8 cellular contexts compared by ENCODE assay signal in the genomic region with DNA sequence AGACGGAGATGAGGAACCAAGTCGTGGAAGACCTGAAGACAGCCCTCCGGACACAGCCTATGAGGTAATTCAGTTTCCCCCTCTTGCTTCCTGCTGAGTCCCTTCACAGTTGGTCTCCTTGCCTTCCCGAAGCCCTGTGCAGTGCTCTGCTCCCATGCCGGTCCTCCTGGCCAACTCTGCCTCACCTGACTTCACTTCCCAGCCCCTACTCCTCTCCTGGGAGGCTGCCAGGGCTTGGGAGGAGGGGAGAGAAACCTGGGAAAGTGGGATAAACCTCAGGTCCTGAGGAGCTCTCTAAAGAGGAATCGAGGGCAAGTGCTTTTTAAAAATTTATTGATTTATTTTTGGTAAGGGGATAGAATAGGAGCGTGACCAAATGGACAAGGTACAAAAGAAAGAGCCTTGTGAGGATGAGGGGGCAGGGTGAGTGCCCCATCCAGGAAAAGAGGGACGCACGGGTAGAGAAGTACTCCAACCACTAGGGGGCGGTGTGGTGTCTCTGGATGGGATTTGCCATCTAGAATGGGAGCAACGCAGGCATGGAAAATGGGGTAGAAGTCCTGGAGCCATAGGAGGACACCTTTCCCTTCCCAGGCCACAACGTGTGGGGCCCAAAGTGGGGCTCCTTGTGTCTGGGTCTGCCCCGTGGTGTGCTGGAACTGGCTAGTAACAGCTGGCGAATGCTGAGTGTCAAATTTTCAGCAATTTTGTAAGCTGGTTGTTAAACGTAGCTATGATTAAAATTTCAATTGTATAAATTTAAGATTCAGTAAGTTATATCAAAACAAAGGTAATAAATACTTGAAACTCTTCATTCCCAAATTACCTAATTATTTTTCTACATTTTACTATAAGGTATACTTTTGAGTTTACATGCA.
DNase-seq lines count a peak whose midpoint lies in the region; ATAC-seq and TF ChIP-seq lines count a peak whose summit lies in the region.

No MANE protein-coding gene starts in this region.

- H2BK15ac ChIP-seq in H9 (ENCODE audit: low read depth, low read length) = 0 out of 2 replicates have a peak overlapping the region, but pooled peaks have one; percentile 9

- H3K4ac ChIP-seq in H9 (ENCODE audit: low read depth, low read length) = no peak overlapping the region

- H2AFZ ChIP-seq in H9 (ENCODE audit: low read length) = no peak overlapping the region

- no peaks in the 10 kb centered on the region for H3K79me2 ChIP-seq in H9 (ENCODE audit: insufficient read depth, low read length)

- no peaks in the 10 kb centered on the region for H3K27me3 ChIP-seq in BE2C
- no peaks in the 10 kb centered on the region for H3K27me3 ChIP-seq in H9 (ENCODE audit: insufficient read depth, low read length)

- no peak overlapping the region for H2BK20ac ChIP-seq in H9 (ENCODE audit: low read depth, low read length, poor library complexity, severe bottlenecking)

- H3K4me1 Mint-ChIP-seq in H9 = peaks cover 24 to 40% of the 10 kb centered on the region in 2 experiments
- no peaks in the 10 kb centered on the region for H3K4me1 Mint-ChIP-seq in activated naive CD8-positive, alpha-beta T cell treated with anti-CD3 and anti-CD28 coated beads, Interleukin-2, amount 10 ng/mL, durations not matched to agents 7 days and 5 days

- H4K91ac ChIP-seq in H9 (ENCODE audit: insufficient read length, low read depth, low read length) = no peak overlapping the region

- H2BK120ac ChIP-seq in H9 (ENCODE audit: low read depth, low read length, poor library complexity, severe bottlenecking) = no peak overlapping the region

- H4K5ac ChIP-seq in H9 (ENCODE audit: insufficient read length, low read depth, low read length) = no peak overlapping the region

- H3K4me3 ChIP-seq in BE2C (ENCODE audit: low read depth, low read length) = no peak overlapping the region

- WGBS in H9 (ENCODE audit: extremely low coverage, insufficient read length, low lambda C conversion rate) = no CpG with 5 or more reads among the region's 15 CpGs

- no peak overlapping the region for H3K4me2 ChIP-seq in H9 (ENCODE audit: insufficient read depth, insufficient read length, low read length)

- no peak overlapping the region for H3K4me3 Mint-ChIP-seq in H9
- no peak overlapping the region for H3K4me3 Mint-ChIP-seq in activated naive CD8-positive, alpha-beta T cell treated with anti-CD3 and anti-CD28 coated beads, Interleukin-2, amount 10 ng/mL, durations not matched to agents 7 days and 5 days

- H4K20me1 ChIP-seq in H9 (ENCODE audit: control insufficient read depth, insufficient read depth, insufficient read length) = no peaks in the 10 kb centered on the region

- no peak overlapping the region for H2AK5ac ChIP-seq in H9 (ENCODE audit: insufficient read length, low read length)

- no peak overlapping the region for H2BK12ac ChIP-seq in H9 (ENCODE audit: insufficient read length, low read depth, low read length)

- no peaks in the 10 kb centered on the region for H3K23me2 ChIP-seq in H9 (ENCODE audit: insufficient read length, low read depth, low read length, poor library complexity, severe bottlenecking)

- DNase-seq in BE2C = peak; percentile 88
- DNase-seq in H9 = peak; percentile 83
- peak; percentile 46 for DNase-seq in RPMI7951 (ENCODE audit: low read depth)
- DNase-seq in activated naive CD8-positive, alpha-beta T cell treated with anti-CD3 and anti-CD28 coated beads, Interleukin-2, amount 10 ng/mL, durations not matched to agents 7 days and 5 days = peak; percentile 55
- peak; percentile 76 for DNase-seq in left ventricle myocardium superior
- peak; percentile 92 for DNase-seq in sciatic nerve (ENCODE audit: low spot score)
- no peak for DNase-seq in NCI-H510A (lab: John Stamatoyannopoulos, UW)

- no peak overlapping the region for H3K27ac Mint-ChIP-seq in H9
- no peak overlapping the region for H3K27ac Mint-ChIP-seq in activated naive CD8-positive, alpha-beta T cell treated with anti-CD3 and anti-CD28 coated beads, Interleukin-2, amount 10 ng/mL, durations not matched to agents 7 days and 5 days

- H2BK5ac ChIP-seq in H9 (ENCODE audit: insufficient read length, low read length) = no peak overlapping the region

- H3T11ph ChIP-seq in H9 (ENCODE audit: low read length) = no peak overlapping the region

- H3K4me1 ChIP-seq in BE2C (no peaks in the 10 kb centered on the region), H9 (ENCODE audit: insufficient read depth, low read length) (peaks cover 5% of the 10 kb centered on the region; the same call in 1 of the 2 replicates)

- no peaks in the 10 kb centered on the region for H3K9me3 Mint-ChIP-seq in H9
- H3K9me3 Mint-ChIP-seq in activated naive CD8-positive, alpha-beta T cell treated with anti-CD3 and anti-CD28 coated beads, Interleukin-2, amount 10 ng/mL, durations not matched to agents 7 days and 5 days = no peaks in the 10 kb centered on the region

- POLR2A ChIA-PET in activated naive CD8-positive, alpha-beta T cell treated with anti-CD3 and anti-CD28 coated beads, Interleukin-2, amount 10 ng/mL, durations not matched to agents 7 days and 5 days (lab: Charles Lee) = no interaction called here

- TF ChIP-seq CTCF in BE2C (IDR thresholded peaks at IDR 0.05; ENCODE audit: low read depth, low read length) (peak; percentile 92), H9 (conservative IDR thresholded peaks at IDR 0.05) (peak; percentile 87)

- intact Hi-C loops in left ventricle myocardium superior (cut with micrococcal nuclease) = no loop called here
- intact Hi-C loops in sciatic nerve (cut with DNase I) = no loop called here

- H3K18ac ChIP-seq in H9 (ENCODE audit: insufficient read length, low read depth, low read length) = no peak overlapping the region

- H3K79me1 ChIP-seq in H9 (ENCODE audit: insufficient read depth, low read depth, low read length, poor library complexity, severe bottlenecking) = no peaks in the 10 kb centered on the region

- no peak overlapping the region for H3K23ac ChIP-seq in H9 (ENCODE audit: insufficient read length, low read depth, low read length)

- H3K9me3 ChIP-seq in BE2C = no peaks in the 10 kb centered on the region
- no peaks in the 10 kb centered on the region for H3K9me3 ChIP-seq in H9 (ENCODE audit: control insufficient read depth, low read depth, low read length)

- no peak overlapping the region for H3K14ac ChIP-seq in H9 (ENCODE audit: insufficient read depth, low read length)

- peak; percentile 36 for ATAC-seq in activated naive CD8-positive, alpha-beta T cell treated with anti-CD3 and anti-CD28 coated beads, Interleukin-2, amount 10 ng/mL, durations not matched to agents 7 days and 5 days (ENCODE audit: low read depth)
- peak; percentile 69 for ATAC-seq in left ventricle myocardium superior
- ATAC-seq in sciatic nerve = peak; percentile 75
- no peak for ATAC-seq in HG03442 (IDR thresholded peaks at IDR 0.05; ENCODE audit: unreplicated experiment)

- H3K27ac ChIP-seq in H9 (ENCODE audit: insufficient read length, low read depth, low read length) = no peak overlapping the region

- peaks cover 0 to 1% (median 0%) of the 10 kb centered on the region in 3 experiments; a peak in 2 of 7 replicates for H3K36me3 Mint-ChIP-seq in H9 (ENCODE audit: insufficient read depth in 1 of 3, low read depth in 3 of 3)
- H3K36me3 Mint-ChIP-seq in activated naive CD8-positive, alpha-beta T cell treated with anti-CD3 and anti-CD28 coated beads, Interleukin-2, amount 10 ng/mL, durations not matched to agents 7 days and 5 days = no peaks in the 10 kb centered on the region

- no peaks in the 10 kb centered on the region for H3K36me3 ChIP-seq in BE2C

- no peak overlapping the region for H3K56ac ChIP-seq in H9 (ENCODE audit: insufficient read length, low read depth, low read length)

- peaks cover 4% of the 10 kb centered on the region; the same call in 1 of the 2 replicates for H3K27me3 Mint-ChIP-seq in H9 (ENCODE audit: low read depth)
- peaks cover 8% of the 10 kb centered on the region for H3K27me3 Mint-ChIP-seq in activated naive CD8-positive, alpha-beta T cell treated with anti-CD3 and anti-CD28 coated beads, Interleukin-2, amount 10 ng/mL, durations not matched to agents 7 days and 5 days

- H4K8ac ChIP-seq in H9 (replicated peaks; ENCODE audit: insufficient read length, low read depth, low read length) = no peak overlapping the region

- H3K9ac ChIP-seq in H9 (ENCODE audit: extremely low read depth, insufficient read length, low read length) = no peak overlapping the region
